Comparison of ENCODE assay signal across 14 cellular contexts in the genomic region with DNA sequence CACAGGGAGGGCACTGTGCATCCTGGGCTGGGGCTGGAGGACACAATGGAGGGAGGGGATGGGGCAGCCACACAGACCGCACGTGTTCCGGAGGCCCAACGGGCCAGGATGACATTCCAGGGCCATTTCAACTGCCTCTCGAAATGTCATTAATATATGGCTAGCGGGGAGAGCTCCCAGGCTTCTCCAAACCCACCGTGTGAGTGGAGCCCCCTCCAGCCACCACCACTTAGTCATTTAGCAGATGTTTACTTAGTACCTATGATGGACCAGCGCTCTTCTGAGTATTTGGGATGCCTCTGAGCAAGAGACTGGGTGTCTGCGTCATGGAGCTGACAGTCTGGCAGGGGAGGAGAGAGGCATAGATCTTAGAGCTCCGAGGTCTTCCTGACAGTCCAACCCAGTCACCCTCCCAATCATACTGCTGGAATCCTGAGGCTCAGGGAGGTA.
DNase-seq lines count a peak whose midpoint lies in the region; ATAC-seq lines count a peak whose summit lies in the region.
"Had no signal": no experiment of that assay in that cellular context is flagged by ENCODE, and none has a peak within 500 bp of the region (broad histone marks: within the 10 kb centered on the region; RNA-seq: fewer than 3 reads in every experiment).

No MANE protein-coding gene starts in this region.

- H3K36me3 ChIP-seq in adipocyte (ENCODE audit: control insufficient read depth, insufficient read depth, low read length, severe bottlenecking), result peaks cover 37% of the 10 kb centered on the region

- peaks cover 45% of the 10 kb centered on the region for H3K4me1 ChIP-seq in adipocyte (ENCODE audit: control insufficient read depth, insufficient read depth, low read length)
- H3K4me1 ChIP-seq: parathyroid adenoma had no signal

- DNase-seq in ELR (ENCODE audit: low read depth) (peak; percentile 81), adipocyte (ENCODE audit: low read depth) (no peak), kidney glomerular epithelial cell (lab: John Stamatoyannopoulos, UW) (peak; percentile 74), substantia nigra (lab: John Stamatoyannopoulos, UW) (peak in 1 of 49 donors; percentile 43), NCI-H345 treated with DMSO at 0.1 percent for 48 hours (lab: John Stamatoyannopoulos, UW; ENCODE audit: unreplicated experiment) (no peak), NCI-H187 treated with DMSO at 0.1 percent for 48 hours (lab: John Stamatoyannopoulos, UW) (no peak), T-helper 9 cell (no peak)
- DNase-seq: activated CD4-positive, alpha-beta memory T cell treated with anti-CD3 and anti-CD28 coated beads for 36 hours; activated effector memory CD4-positive, alpha-beta T cell treated with Interleukin-2 at 50 U/mL for 16 hours; central memory CD4-positive, alpha-beta T cell; stimulated activated CD4-positive, alpha-beta T cell treated with anti-CD3 and anti-CD28 coated beads, Interleukin-1b, Interleukin-23, amount 100 ng/mL, for 48 hours; T-helper 2 cell had no signal

- no peak overlapping the region for H3K4me3 ChIP-seq in adipocyte (ENCODE audit: low read length)

- peak overlapping the region; percentile 48 for H3K9ac ChIP-seq in adipocyte (ENCODE audit: low read length)
- H3K9ac ChIP-seq: parathyroid adenoma had no signal

- ATAC-seq in GM18870 (IDR thresholded peaks at IDR 0.05; ENCODE audit: unreplicated experiment), result no peak

- H3K27me3 ChIP-seq in adipocyte (replicated peaks; ENCODE audit: control insufficient read depth, insufficient read depth, low read length), result no peaks in the 10 kb centered on the region

- H3K27ac ChIP-seq in substantia nigra (ENCODE audit: low read depth, low read length, poor library complexity, severe bottlenecking), result peak overlapping the region; percentile 6
- H3K27ac ChIP-seq: parathyroid adenoma had no signal

- H3K9me3 ChIP-seq in adipocyte (ENCODE audit: control insufficient read depth, low read length), result no peaks in the 10 kb centered on the region

Comparison
In these comparisons a context has a peak if more than half of its experiments do, and no peak if none do; other contexts are left out.
1. DNase-seq: peak in ELR (single experiment) and kidney glomerular epithelial cell (single experiment); none in adipocyte (single experiment), NCI-H345 treated with DMSO at 0.1 percent for 48 hours (single experiment), NCI-H187 treated with DMSO at 0.1 percent for 48 hours (single experiment) and T-helper 9 cell (single experiment).